17 cellular contexts compared by ENCODE assay signal in genomic region chr3:158508481-158508880, GRCh38.
A peak's percentile ranks its signal among the peaks of the same experiment; 100 is the strongest.
DNase-seq lines count a peak whose midpoint lies in the region; ATAC-seq and TF ChIP-seq lines count a peak whose summit lies in the region.
"Had no signal": no experiment of that assay in that cellular context is flagged by ENCODE, and none has a peak within 500 bp of the region (broad histone marks: within the 10 kb centered on the region; RNA-seq: fewer than 3 reads in every experiment).

No MANE protein-coding gene starts in this region.

- no peaks in the 10 kb centered on the region for H3K9me1 ChIP-seq in IMR-90 (ENCODE audit: insufficient read depth, low read length)

- peak overlapping the region; percentile 83 for H3K4me2 ChIP-seq in IMR-90 (ENCODE audit: low read depth, low read length)
- H3K4me2 ChIP-seq: BLaER1 had no signal

- BruUV-seq in IMR-90 (replicated peaks; lab: Mats Ljungman, UMichigan): no TSS peak

- H2AK9ac ChIP-seq in IMR-90 (replicated peaks; ENCODE audit: low read depth, low read length, poor library complexity): no peak overlapping the region

- TF ChIP-seq CTCF in IMR-90 (conservative IDR thresholded peaks at IDR 0.05; ENCODE audit: low read depth, low read length): no peak
- TF ChIP-seq CTCF in choroid plexus epithelial cell (conservative IDR thresholded peaks at IDR 0.05; ENCODE audit: low read depth, low read length): no peak

- H2BK15ac ChIP-seq in IMR-90 (ENCODE audit: low read depth, low read length): no peak overlapping the region

- H3K79me1 ChIP-seq in IMR-90 (ENCODE audit: low read depth in 1 of 2, low read length in 2 of 2): no peaks in the 10 kb centered on the region

- no peaks in the 10 kb centered on the region for H3K9me3 ChIP-seq in IMR-90 (ENCODE audit: control insufficient read depth, insufficient read depth, low read length)
- H3K9me3 ChIP-seq in mesodermal cell (ENCODE audit: control insufficient read depth, low read length): no peaks in the 10 kb centered on the region
- H3K9me3 ChIP-seq: BLaER1, Peyer's patch had no signal

- no peak for TF ChIP-seq RAD21 in IMR-90 (IDR thresholded peaks at IDR 0.05; ENCODE audit: low read length)

- H3K36me3 ChIP-seq in IMR-90 (ENCODE audit: control insufficient read depth, insufficient read depth, low read length): no peaks in the 10 kb centered on the region
- no peaks in the 10 kb centered on the region for H3K36me3 ChIP-seq in mesodermal cell (ENCODE audit: control insufficient read depth, insufficient read depth, low read length)
- H3K36me3 ChIP-seq: BLaER1, Peyer's patch had no signal

- in situ Hi-C loops in IMR-90 (cut with MboI; ENCODE audit: low sequenced_read_pairs): no loop called here

- H3K9ac ChIP-seq in IMR-90 (ENCODE audit: low read depth, low read length): no peak overlapping the region
- H3K9ac ChIP-seq: BLaER1, GM23248 had no signal

- no peak overlapping the region for H2AFZ ChIP-seq in IMR-90 (replicated peaks; ENCODE audit: low read length, poor library complexity)
- H2AFZ ChIP-seq: GM23248 had no signal

- peak overlapping the region in 1 of 2 experiments; percentile 3; a peak in 1 of 4 replicates for H4K8ac ChIP-seq in IMR-90 (ENCODE audit: low read depth in 2 of 2, low read length in 2 of 2)

- H3K27ac ChIP-seq in IMR-90 (ENCODE audit: insufficient read depth, low read length) (peak overlapping the region; percentile 46; the same call in 1 of the 2 replicates), mesodermal cell (ENCODE audit: low read depth, low read length, severe bottlenecking) (peak overlapping the region; percentile 43)
- H3K27ac ChIP-seq: BLaER1, GM23248, Peyer's patch had no signal

- H3K23ac ChIP-seq in IMR-90 (ENCODE audit: low read depth, low read length): no peak overlapping the region

- H3K18ac ChIP-seq in IMR-90 (ENCODE audit: low read depth, low read length): peak overlapping the region; percentile 64

- CTCF ChIA-PET in IMR-90 (lab: Yijun Ruan, JAX): no interaction called here

- H2BK120ac ChIP-seq in IMR-90 (ENCODE audit: low read depth, low read length): peak overlapping the region; percentile 11; the same call in 1 of the 2 replicates

- no peak for TF ChIP-seq POLR2A in IMR-90 (IDR thresholded peaks at IDR 0.05; ENCODE audit: low read depth, low read length)

- H3K4me3 ChIP-seq in IMR-90 (ENCODE audit: insufficient read depth, low read depth, low read length): no peak overlapping the region
- H3K4me3 ChIP-seq in choroid plexus epithelial cell (ENCODE audit: low read depth, low read length): no peak overlapping the region
- no peak overlapping the region for H3K4me3 ChIP-seq in mesodermal cell (ENCODE audit: extremely low read depth, insufficient read depth, low read length, poor library complexity, severe bottlenecking)
- H3K4me3 ChIP-seq: BLaER1, GM23248, Peyer's patch had no signal

- WGBS in IMR-90 (ENCODE audit: extremely low coverage in 2 of 2, insufficient read length in 1 of 2), 2 experiments: no CpG with 5 or more reads among the region's 7 CpGs
- 80 to 96% methylated on average over 2 to 3 of the region's 7 CpGs for WGBS in mesodermal cell (ENCODE audit: insufficient coverage in 2 of 2), 2 experiments

- DNase-seq in EH (ENCODE audit: low read depth): peak; percentile 80
- peak; percentile 89 for DNase-seq in IMR-90
- DNase-seq in choroid plexus epithelial cell (ENCODE audit: low read depth): peak; percentile 66
- DNase-seq in stimulated activated CD4-positive, alpha-beta T cell treated with anti-CD3 and anti-CD28 coated beads, Interleukin-1b, Interleukin-23, amount 100 ng/mL, for 48 hours: no peak
- no peak for DNase-seq in activated naive CD4-positive, alpha-beta T cell treated with anti-CD3 and anti-CD28 coated beads, Interleukin-2, amount 50 U/mL, for 16 hours
- no peak for DNase-seq in NK-92 (lab: John Stamatoyannopoulos, UW; ENCODE audit: unreplicated experiment)
- DNase-seq: ACHN; CD8-positive, alpha-beta memory T cell; GM23248; MM.1S; NCI-H1105; NCI-H1694 treated with DMSO at 0.1 percent for 48 hours; Peyer's patch; SHP77 had no signal

- H2BK20ac ChIP-seq in IMR-90 (ENCODE audit: low read depth, low read length): no peak overlapping the region

- POLR2A ChIA-PET in IMR-90 (lab: Charles Lee; ENCODE audit: unreplicated experiment): no interaction called here

- no peak overlapping the region for H3K4ac ChIP-seq in IMR-90 (ENCODE audit: low read depth, low read length)

- ATAC-seq in IMR-90 (ENCODE audit: low read depth) (peak; percentile 87), GM21360 (IDR thresholded peaks at IDR 0.05; ENCODE audit: unreplicated experiment) (no peak)

- no peak overlapping the region for H4K91ac ChIP-seq in IMR-90 (ENCODE audit: insufficient read depth, low read depth, low read length)

- no peak overlapping the region for H2AK5ac ChIP-seq in IMR-90 (ENCODE audit: low read depth, low read length)

- H4K5ac ChIP-seq in IMR-90 (ENCODE audit: low read depth, low read length): 0 out of 2 replicates have a peak overlapping the region, but pooled peaks have one; percentile 7

- H3K4me1 ChIP-seq in IMR-90 (ENCODE audit: control insufficient read depth, insufficient read depth, low read length) (peaks cover 5% of the 10 kb centered on the region), mesodermal cell (ENCODE audit: control insufficient read depth, insufficient read depth, low read length, poor library complexity, severe bottlenecking) (no peaks in the 10 kb centered on the region)
- H3K4me1 ChIP-seq: BLaER1, Peyer's patch had no signal

- H3K56ac ChIP-seq in IMR-90 (ENCODE audit: extremely low read depth, insufficient read depth, low read length): no peak overlapping the region

- intact Hi-C loops in IMR-90 (cut with micrococcal nuclease): loop anchor here (1.0 to 5.0 kb wide), 2 partner anchors 36 to 63 kb away; partner anchors contain the start of gene MLF1

- H3K27me3 ChIP-seq in IMR-90 (ENCODE audit: control insufficient read depth, insufficient read depth, low read length): no peaks in the 10 kb centered on the region
- H3K27me3 ChIP-seq: BLaER1, Peyer's patch had no signal

- H2BK5ac ChIP-seq in IMR-90 (ENCODE audit: low read depth, low read length, poor library complexity, severe bottlenecking): peak overlapping the region; percentile 91

- dilution Hi-C loops in IMR-90 (cut with HindIII; ENCODE audit: low sequenced_read_pairs, unreplicated experiment): no loop called here

- H4K20me1 ChIP-seq in IMR-90 (ENCODE audit: insufficient read depth, low read length): no peaks in the 10 kb centered on the region
- H4K20me1 ChIP-seq: BLaER1 had no signal

- H3K14ac ChIP-seq in IMR-90 (replicated peaks; ENCODE audit: low read depth, low read length): no peak overlapping the region

TF ChIP-seq in IMR-90, 13 proteins besides CTCF, POLR2A, EP300 and RAD21:
- TF ChIP-seq FOS (IDR thresholded peaks at IDR 0.05; ENCODE audit: low read depth, low read length): peak; percentile 29; the same call in 1 of the 2 replicates
- TF ChIP-seq NFE2L2 (IDR thresholded peaks at IDR 0.05; ENCODE audit: low read depth, low read length): no peak
- peak; percentile 72; the same call in 1 of the 2 replicates for TF ChIP-seq BHLHE40 (IDR thresholded peaks at IDR 0.05; ENCODE audit: low read depth, low read length)
- TF ChIP-seq ELK1 (IDR thresholded peaks at IDR 0.05; ENCODE audit: borderline replicate concordance, low read depth, low read length): no peak
- no peak for TF ChIP-seq RFX5 (IDR thresholded peaks at IDR 0.05; ENCODE audit: low read depth, low read length)
- TF ChIP-seq SMC3 (IDR thresholded peaks at IDR 0.05; ENCODE audit: low read depth, low read length): no peak
- TF ChIP-seq MAFK (IDR thresholded peaks at IDR 0.05; ENCODE audit: low read depth, low read length): peak; percentile 44
- TF ChIP-seq USF2 (IDR thresholded peaks at IDR 0.05; ENCODE audit: low read depth, low read length): no peak
- no peak for TF ChIP-seq CHD1 (IDR thresholded peaks at IDR 0.05; ENCODE audit: low read depth, low read length)
- TF ChIP-seq RCOR1 (IDR thresholded peaks at IDR 0.05; ENCODE audit: insufficient replicate concordance, low read length): no peak
- TF ChIP-seq CEBPB (IDR thresholded peaks at IDR 0.05; ENCODE audit: low read depth, low read length): peak; percentile 61
- TF ChIP-seq MAZ (IDR thresholded peaks at IDR 0.05; ENCODE audit: borderline replicate concordance, low read depth, low read length): no peak

Comparison
In these comparisons a context has a peak if more than half of its experiments do, and no peak if none do; other contexts are left out.
1. DNase-seq: peak in EH (single experiment), IMR-90 (single experiment) and choroid plexus epithelial cell (single experiment); none in stimulated activated CD4-positive, alpha-beta T cell treated with anti-CD3 and anti-CD28 coated beads, Interleukin-1b, Interleukin-23, amount 100 ng/mL, for 48 hours (single experiment), activated naive CD4-positive, alpha-beta T cell treated with anti-CD3 and anti-CD28 coated beads, Interleukin-2, amount 50 U/mL, for 16 hours (single experiment) and NK-92 (single experiment).